In the genomic region with DNA sequence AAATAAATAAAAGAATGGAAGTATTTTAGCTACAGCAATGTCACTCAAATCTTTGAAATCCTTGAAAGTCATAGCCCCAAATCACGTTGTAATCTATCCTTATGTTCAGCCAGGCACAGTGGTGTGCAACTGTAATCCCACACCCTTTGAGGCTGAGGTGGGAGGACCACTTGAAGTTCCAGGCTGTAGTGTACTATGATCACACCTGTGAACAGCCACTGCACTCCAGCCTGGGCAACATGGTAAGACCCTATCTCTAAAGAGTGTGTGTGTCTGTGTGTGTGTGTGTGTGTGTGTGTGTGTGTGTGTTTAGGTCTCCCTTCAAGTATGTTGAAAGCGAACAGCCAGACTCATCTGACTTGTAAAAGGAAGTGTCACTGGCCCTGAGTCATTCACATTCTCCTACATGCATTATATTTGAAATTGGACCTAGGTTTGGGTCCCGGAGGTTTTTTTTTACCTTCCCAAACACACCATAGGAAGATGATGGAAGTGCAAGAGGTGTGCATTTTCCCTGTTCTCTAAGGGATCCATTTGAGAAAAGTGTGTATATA, we compare ENCODE assay signal across 19 cellular contexts. TPM values are rescaled to one million over a fixed set of nuclear protein-coding genes. Genes with fewer than 3 reads are reported as not detected.
DNase-seq lines count a peak whose midpoint lies in the region; ATAC-seq, FAIRE-seq and TF ChIP-seq lines count a peak whose summit lies in the region.
"Had no signal": no experiment of that assay in that cellular context is flagged by ENCODE, and none has a peak within 500 bp of the region (broad histone marks: within the 10 kb centered on the region; RNA-seq: fewer than 3 reads in every experiment).

No MANE protein-coding gene starts in this region.

- no peak for FAIRE-seq in GM12892 (lab: Jason Lieb, UNC)
- FAIRE-seq: G401.6, HepG2 had no signal

- H3K4me1 ChIP-seq in naive thymus-derived CD4-positive, alpha-beta T cell (ENCODE audit: control insufficient read depth in 2 of 2, insufficient read depth in 2 of 2, low read length in 2 of 2): no peaks in the 10 kb centered on the region
- H3K4me1 ChIP-seq in vagina: no peaks in the 10 kb centered on the region
- H3K4me1 ChIP-seq in prostate gland (replicated peaks): no peaks in the 10 kb centered on the region
- H3K4me1 ChIP-seq: right atrium auricular region had no signal

- POLR2A ChIA-PET in naive thymus-derived CD4-positive, alpha-beta T cell (lab: Charles Lee): interaction anchor here (0.8 kb wide), 1 partner anchor 9 kb away, joined by 3 read pairs; no protein-coding TSS in a partner anchor

- no peak overlapping the region for H3K27ac Mint-ChIP-seq in naive thymus-derived CD4-positive, alpha-beta T cell
- H3K27ac Mint-ChIP-seq: natural killer cell treated with Interleukin-12 subunit alpha and Interleukin-12 subunit beta and Interleukin-15 and Interleukin-18, amount 100 ng/mL, for 72 hours had no signal

- peaks cover 0 to 12% (median 4%) of the 10 kb centered on the region in 7 donors for H3K4me1 Mint-ChIP-seq in naive thymus-derived CD4-positive, alpha-beta T cell

- peak; percentile 66 for ATAC-seq in naive thymus-derived CD4-positive, alpha-beta T cell
- no peak for ATAC-seq in HG03045 (IDR thresholded peaks at IDR 0.05; ENCODE audit: unreplicated experiment)
- ATAC-seq: esophagus mucosa; HepG2; natural killer cell treated with Interleukin-12 subunit alpha and Interleukin-12 subunit beta and Interleukin-15 and Interleukin-18, amount 100 ng/mL, for 72 hours had no signal

- WGBS in prostate gland: 65% methylated on average over 3 of the region's 3 CpGs

- TF ChIP-seq CTCF in vagina (IDR thresholded peaks at IDR 0.05) (no peak), prostate gland (IDR thresholded peaks at IDR 0.05) (no peak)

- intact Hi-C loops in naive thymus-derived CD4-positive, alpha-beta T cell (cut with micrococcal nuclease): no loop called here
- intact Hi-C loops in vagina (cut with DNase I): no loop called here
- intact Hi-C loops in prostate gland (cut with DNase I): no loop called here

- no peaks in the 10 kb centered on the region for H3K9me3 ChIP-seq in naive thymus-derived CD4-positive, alpha-beta T cell (ENCODE audit: control insufficient read depth in 2 of 3, low read length in 3 of 3)
- H3K9me3 ChIP-seq in vagina (no peaks in the 10 kb centered on the region), prostate gland (no peaks in the 10 kb centered on the region)
- H3K9me3 ChIP-seq: right atrium auricular region had no signal

- H3K36me3 Mint-ChIP-seq in naive thymus-derived CD4-positive, alpha-beta T cell: peaks cover 0 to 4% (median 0%) of the 10 kb centered on the region in 5 donors
- H3K36me3 Mint-ChIP-seq: natural killer cell treated with Interleukin-12 subunit alpha and Interleukin-12 subunit beta and Interleukin-15 and Interleukin-18, amount 100 ng/mL, for 72 hours had no signal

- no peak overlapping the region for H3K4me3 Mint-ChIP-seq in naive thymus-derived CD4-positive, alpha-beta T cell
- H3K4me3 Mint-ChIP-seq: natural killer cell treated with Interleukin-12 subunit alpha and Interleukin-12 subunit beta and Interleukin-15 and Interleukin-18, amount 100 ng/mL, for 72 hours had no signal

- no peaks in the 10 kb centered on the region for H3K36me3 ChIP-seq in naive thymus-derived CD4-positive, alpha-beta T cell (ENCODE audit: control insufficient read depth in 2 of 3, insufficient read depth in 3 of 3, low read length in 3 of 3)
- H3K36me3 ChIP-seq in vagina (no peaks in the 10 kb centered on the region), prostate gland (no peaks in the 10 kb centered on the region)
- H3K36me3 ChIP-seq: right atrium auricular region had no signal

- TF ChIP-seq POLR2A in vagina (IDR thresholded peaks at IDR 0.05): no peak
- TF ChIP-seq POLR2A in GM12892 (IDR thresholded peaks at IDR 0.05; ENCODE audit: low read depth, low read length): no peak
- no peak for TF ChIP-seq POLR2A in prostate gland (IDR thresholded peaks at IDR 0.05)

- DNase-seq in HCEC 1CT (peak; percentile 74), NCI-H2107 (lab: John Stamatoyannopoulos, UW) (peak; percentile 22), dermis blood vessel endothelial cell (peak; percentile 23), vagina (ENCODE audit: extremely low spot score in 2 of 2) (no peak), GM12892 (ENCODE audit: insufficient read length) (no peak), prostate gland (ENCODE audit: low spot score) (no peak)
- DNase-seq in naive thymus-derived CD4-positive, alpha-beta T cell: no peak
- DNase-seq: activated CD4-positive, alpha-beta T cell treated with anti-CD3 and anti-CD28 coated beads for 48 hours; activated T-cell treated with anti-CD3 and anti-CD28 coated beads for 4 hours; C1 segment of cervical spinal cord; NCI-H1436; NCI-H69; stimulated activated CD4-positive, alpha-beta T cell treated with anti-CD3 and anti-CD28 coated beads, Interleukin-2, amount 100 ng/mL, for 24 hours had no signal

- no peak overlapping the region for H3K4me3 ChIP-seq in naive thymus-derived CD4-positive, alpha-beta T cell (ENCODE audit: low read length)
- H3K4me3 ChIP-seq in vagina (no peak overlapping the region), prostate gland (no peak overlapping the region)
- H3K4me3 ChIP-seq: right atrium auricular region had no signal

- H3K9me3 Mint-ChIP-seq in naive thymus-derived CD4-positive, alpha-beta T cell: no peaks in the 10 kb centered on the region
- H3K9me3 Mint-ChIP-seq: natural killer cell treated with Interleukin-12 subunit alpha and Interleukin-12 subunit beta and Interleukin-15 and Interleukin-18, amount 100 ng/mL, for 72 hours had no signal

- no peaks in the 10 kb centered on the region for H3K27me3 ChIP-seq in naive thymus-derived CD4-positive, alpha-beta T cell (ENCODE audit: control insufficient read depth in 2 of 2, insufficient read depth in 2 of 2, low read length in 2 of 2)
- H3K27me3 ChIP-seq in vagina: no peaks in the 10 kb centered on the region
- H3K27me3 ChIP-seq in prostate gland (replicated peaks; ENCODE audit: insufficient read depth): no peaks in the 10 kb centered on the region
- H3K27me3 ChIP-seq: right atrium auricular region had no signal

- CTCF ChIA-PET in naive thymus-derived CD4-positive, alpha-beta T cell (lab: Charles Lee): no interaction called here

- no peaks in the 10 kb centered on the region for H3K27me3 Mint-ChIP-seq in naive thymus-derived CD4-positive, alpha-beta T cell

- no peak overlapping the region for H3K27ac ChIP-seq in naive thymus-derived CD4-positive, alpha-beta T cell (ENCODE audit: low read depth, low read length)
- no peak overlapping the region for H3K27ac ChIP-seq in vagina
- no peak overlapping the region for H3K27ac ChIP-seq in prostate gland
- H3K27ac ChIP-seq: right atrium auricular region had no signal

RNA-seq across cellular contexts. Expression of a gene that starts 50.1 kb away (rescaled TPM):
- 23.5 TPM in 2 replicates for total RNA-seq in dermis blood vessel endothelial cell
- 10 to 100 TPM; 16.3 to 27.6 (median 25.8) TPM for total RNA-seq in naive thymus-derived CD4-positive, alpha-beta T cell
- 10 to 100 TPM; 28.1 to 35.3 TPM for polyA plus RNA-seq in naive thymus-derived CD4-positive, alpha-beta T cell
- 8.8 TPM for total RNA-seq in vagina
- polyA plus RNA-seq in GM12892 (2012; ENCODE audit: missing spikeins): 12.0 TPM
- total RNA-seq in prostate gland: 10 to 100 TPM in 1 of 2 donors, 1 to 10 TPM in 1; 7.5 to 12.6 TPM

Comparison
In these comparisons a context has a peak if more than half of its experiments do, and no peak if none do; other contexts are left out.
1. DNase-seq: peak in HCEC 1CT (single experiment), NCI-H2107 (single experiment) and dermis blood vessel endothelial cell (single experiment); none in naive thymus-derived CD4-positive, alpha-beta T cell (0 of 9), vagina (0 of 2), GM12892 (single experiment) and prostate gland (single experiment).